In genomic region chr1:119786046-119786445, GRCh38 we compare ENCODE assay signal across 1 cellular context.
A peak's percentile ranks its signal among the peaks of the same experiment; 100 is the strongest.
TF ChIP-seq lines count a peak whose summit lies in the region.

No MANE protein-coding gene starts in this region.

TF ChIP-seq in liver, 16 proteins besides CTCF, POLR2A, EP300 and RAD21:
- peak; percentile 51 for TF ChIP-seq SP1 (IDR thresholded peaks at IDR 0.05)
- peak; percentile 15 for TF ChIP-seq YY1 (IDR thresholded peaks at IDR 0.05)
- TF ChIP-seq RXRA (IDR thresholded peaks at IDR 0.05): peak in 1 of 2 donors; percentile 42
- peak; percentile 42 to 67 for TF ChIP-seq HNF4A (conservative IDR thresholded peaks at IDR 0.05)
